ENCODE assay signal across 8 cellular contexts in genomic region chr17:76672270-76672851, GRCh38.
A peak's percentile ranks its signal among the peaks of the same experiment; 100 is the strongest.
DNase-seq lines count a peak whose midpoint lies in the region; ATAC-seq and TF ChIP-seq lines count a peak whose summit lies in the region.

No MANE protein-coding gene starts in this region.

- TF ChIP-seq CTCF in WI38 (IDR thresholded peaks at IDR 0.05; ENCODE audit: low read depth, low read length), result no peak

- H3K4me3 ChIP-seq in WI38 (ENCODE audit: low read depth, low read length), result peak overlapping the region; percentile 69
- peak overlapping the region; percentile 72 for H3K4me3 ChIP-seq in iPS-11a (ENCODE audit: low read depth, low read length)

- no peak for ATAC-seq in stimulated activated naive B cell treated with anti-CD40 and anti-IgM and Interleukin-4, amounts not matched to agents 10 μg/mL and 1 μg/mL and 100 μg/mL, for 72 hours (replicated peaks)
- no peak for ATAC-seq in activated CD4-positive, CD25-positive, alpha-beta regulatory T cell treated with anti-CD3 and anti-CD28 coated beads, Interleukin-2, amount 50 U/mL, for 24 hours

- H3K4me3 Mint-ChIP-seq in T-helper 1 cell treated with Interleukin-12 subunit alpha and Interleukin-12 subunit beta and Interleukin-4 antibody, amounts not matched to agents 30 μg/mL and 1 μg/mL, for 36 hours, result peak overlapping the region; percentile 92
- H3K4me3 Mint-ChIP-seq in stimulated activated naive B cell treated with anti-CD40 and anti-IgM and Interleukin-4, amounts not matched to agents 10 μg/mL and 1 μg/mL and 100 μg/mL, for 72 hours, result peak overlapping the region; percentile 88 to 89

- peak overlapping the region; percentile 92 for H3K27ac Mint-ChIP-seq in T-helper 1 cell treated with Interleukin-12 subunit alpha and Interleukin-12 subunit beta and Interleukin-4 antibody, amounts not matched to agents 30 μg/mL and 1 μg/mL, for 36 hours
- peak overlapping the region; percentile 97 for H3K27ac Mint-ChIP-seq in stimulated activated naive B cell treated with anti-CD40 and anti-IgM and Interleukin-4, amounts not matched to agents 10 μg/mL and 1 μg/mL and 100 μg/mL, for 72 hours

- peaks cover 26% of the 10 kb centered on the region for H3K4me1 Mint-ChIP-seq in T-helper 1 cell treated with Interleukin-12 subunit alpha and Interleukin-12 subunit beta and Interleukin-4 antibody, amounts not matched to agents 30 μg/mL and 1 μg/mL, for 36 hours (ENCODE audit: low read depth)
- H3K4me1 Mint-ChIP-seq in stimulated activated naive B cell treated with anti-CD40 and anti-IgM and Interleukin-4, amounts not matched to agents 10 μg/mL and 1 μg/mL and 100 μg/mL, for 72 hours, result peaks cover 12 to 20% of the 10 kb centered on the region in 2 donors

- no peaks in the 10 kb centered on the region for H3K9me3 Mint-ChIP-seq in T-helper 1 cell treated with Interleukin-12 subunit alpha and Interleukin-12 subunit beta and Interleukin-4 antibody, amounts not matched to agents 30 μg/mL and 1 μg/mL, for 36 hours
- peaks cover 1 to 3% of the 10 kb centered on the region in 2 donors for H3K9me3 Mint-ChIP-seq in stimulated activated naive B cell treated with anti-CD40 and anti-IgM and Interleukin-4, amounts not matched to agents 10 μg/mL and 1 μg/mL and 100 μg/mL, for 72 hours

- DNase-seq in T-helper 1 cell, result no peak
- no peak for DNase-seq in stimulated activated naive B cell treated with anti-CD40 and anti-IgM and Interleukin-4, amounts not matched to agents 10 μg/mL and 1 μg/mL and 100 μg/mL, for 72 hours
- DNase-seq in DMS 273 treated with DMSO at 0.1 percent for 48 hours (lab: John Stamatoyannopoulos, UW), result no peak
- DNase-seq in ecto neural progenitor cell (ENCODE audit: low spot score), result no peak

- H3K36me3 Mint-ChIP-seq in T-helper 1 cell treated with Interleukin-12 subunit alpha and Interleukin-12 subunit beta and Interleukin-4 antibody, amounts not matched to agents 30 μg/mL and 1 μg/mL, for 36 hours (ENCODE audit: low read depth), result peaks cover 4% of the 10 kb centered on the region
- no peaks in the 10 kb centered on the region for H3K36me3 Mint-ChIP-seq in stimulated activated naive B cell treated with anti-CD40 and anti-IgM and Interleukin-4, amounts not matched to agents 10 μg/mL and 1 μg/mL and 100 μg/mL, for 72 hours

- peaks cover 9% of the 10 kb centered on the region for H3K27me3 Mint-ChIP-seq in T-helper 1 cell treated with Interleukin-12 subunit alpha and Interleukin-12 subunit beta and Interleukin-4 antibody, amounts not matched to agents 30 μg/mL and 1 μg/mL, for 36 hours (ENCODE audit: low read depth)
- peaks cover 3 to 6% of the 10 kb centered on the region in 2 donors for H3K27me3 Mint-ChIP-seq in stimulated activated naive B cell treated with anti-CD40 and anti-IgM and Interleukin-4, amounts not matched to agents 10 μg/mL and 1 μg/mL and 100 μg/mL, for 72 hours
